16 cellular contexts compared by ENCODE assay signal in genomic region chr1:194598098-194598497, GRCh38.
A peak's percentile ranks its signal among the peaks of the same experiment; 100 is the strongest.
DNase-seq lines count a peak whose midpoint lies in the region; ATAC-seq and TF ChIP-seq lines count a peak whose summit lies in the region.
"Had no signal": no experiment of that assay in that cellular context is flagged by ENCODE, and none has a peak within 500 bp of the region (broad histone marks: within the 10 kb centered on the region; RNA-seq: fewer than 3 reads in every experiment).

No MANE protein-coding gene starts in this region.

- no peak overlapping the region for H3K4me3 ChIP-seq in OCI-LY1 (ENCODE audit: low read depth, low read length, poor library complexity, severe bottlenecking)

- no peaks in the 10 kb centered on the region for H3K27me3 ChIP-seq in OCI-LY1 (ENCODE audit: insufficient read depth, low read length)

- H3F3A ChIP-seq in OCI-LY1 (ENCODE audit: insufficient read depth, low read length) = no peaks in the 10 kb centered on the region

- ATAC-seq in Right ventricle myocardium superior (ENCODE audit: poor library complexity) (peak; percentile 78), left cardiac atrium (no peak), HG02938 (IDR thresholded peaks at IDR 0.05; ENCODE audit: unreplicated experiment) (no peak), GM18867 (IDR thresholded peaks at IDR 0.05; ENCODE audit: unreplicated experiment) (no peak)
- ATAC-seq: PC-3 had no signal

- H3K4me2 ChIP-seq in OCI-LY1 (ENCODE audit: low read length) = no peak overlapping the region

- no peaks in the 10 kb centered on the region for H3K79me2 ChIP-seq in OCI-LY1 (ENCODE audit: insufficient read depth, low read length)

- H3K27ac ChIP-seq in OCI-LY1 (ENCODE audit: low read depth, low read length, poor library complexity, severe bottlenecking) = no peak overlapping the region

- peaks cover 16% of the 10 kb centered on the region for H3K4me1 ChIP-seq in OCI-LY1 (ENCODE audit: insufficient read depth, low read length, severe bottlenecking)

- DNase-seq in Right ventricle myocardium superior (no peak), left cardiac atrium (no peak), left kidney (ENCODE audit: low read depth, low spot score) (peak; percentile 18), nucleus accumbens (lab: John Stamatoyannopoulos, UW) (no peak)
- DNase-seq: C1 segment of cervical spinal cord; CD8-positive, alpha-beta memory T cell; GOT3; NCI-H1105 treated with DMSO at 0.1 percent for 48 hours; NCI-H1694; NCI-H2081 treated with DMSO at 0.1 percent for 48 hours; NCI-H748 treated with DMSO at 0.1 percent for 48 hours; PC-3; RPMI8226 had no signal

- H3K9ac ChIP-seq in OCI-LY1 (ENCODE audit: low read length) = no peak overlapping the region

- H3K9me3 ChIP-seq in OCI-LY1 (ENCODE audit: low read length) = no peaks in the 10 kb centered on the region

- H3K9me2 ChIP-seq in OCI-LY1 (ENCODE audit: low read depth, low read length) = no peaks in the 10 kb centered on the region

- TF ChIP-seq CTCF in OCI-LY1 (IDR thresholded peaks at IDR 0.05; ENCODE audit: low read length) = no peak

- H3K36me3 ChIP-seq in OCI-LY1 (ENCODE audit: insufficient read depth, low read length) = no peaks in the 10 kb centered on the region

- H4K20me1 ChIP-seq in OCI-LY1 (ENCODE audit: insufficient read depth, low read length) = no peaks in the 10 kb centered on the region

- intact Hi-C loops in Right ventricle myocardium superior (cut with DNase I) (no loop called here), left cardiac atrium (cut with DNase I) (no loop called here)

- H2AFZ ChIP-seq in OCI-LY1 (ENCODE audit: low read length) = peak overlapping the region; percentile 51; the same call in 1 of the 2 replicates
